Comparison of ENCODE assay signal across 30 cellular contexts in the genomic region with DNA sequence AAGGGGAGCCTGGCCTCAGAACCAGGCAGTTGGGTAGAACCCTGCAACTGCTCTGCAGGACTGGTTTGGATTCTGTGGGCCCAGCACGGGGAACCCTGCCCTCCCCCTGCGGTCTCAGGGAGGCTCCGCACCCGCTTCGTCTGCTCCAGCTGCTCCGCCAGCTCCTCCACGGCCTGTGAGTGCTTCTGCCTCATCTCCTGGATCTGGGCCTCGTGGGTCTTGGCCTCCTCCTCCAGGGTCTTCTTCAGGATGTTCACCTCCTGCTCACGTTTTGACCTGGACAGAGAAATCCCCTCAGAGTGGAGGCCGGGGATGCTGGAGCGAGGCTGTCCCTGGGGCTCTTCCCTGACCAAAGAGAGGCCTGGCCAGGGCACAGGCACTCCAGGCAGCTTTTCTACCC. TPM values are rescaled to one million over a fixed set of nuclear protein-coding genes. Genes with fewer than 3 reads are reported as not detected.
DNase-seq lines count a peak whose midpoint lies in the region; FAIRE-seq and TF ChIP-seq lines count a peak whose summit lies in the region.
"Had no signal": no experiment of that assay in that cellular context is flagged by ENCODE, and none has a peak within 500 bp of the region (broad histone marks: within the 10 kb centered on the region; RNA-seq: fewer than 3 reads in every experiment).

No MANE protein-coding gene starts in this region.

- H3K27me3 ChIP-seq in CD4-positive, alpha-beta memory T cell (ENCODE audit: insufficient read depth, low read length) = no peaks in the 10 kb centered on the region
- H3K27me3 ChIP-seq in endothelial cell of umbilical vein (ENCODE audit: control insufficient read depth in 2 of 2, insufficient read depth in 2 of 2, low read length in 2 of 2) = no peaks in the 10 kb centered on the region
- no peaks in the 10 kb centered on the region for H3K27me3 ChIP-seq in sigmoid colon
- H3K27me3 ChIP-seq: colonic mucosa had no signal

- in situ Hi-C loops in G401 (cut with HindIII; ENCODE audit: low sequenced_read_pairs) = no loop called here

- H3K27me3 Mint-ChIP-seq in activated naive CD4-positive, alpha-beta T cell treated with anti-CD3 and anti-CD28 coated beads, Interleukin-2, amount 10 ng/mL, durations not matched to agents 7 days and 5 days = no peaks in the 10 kb centered on the region
- H3K27me3 Mint-ChIP-seq in CD4-positive, alpha-beta memory T cell = no peaks in the 10 kb centered on the region
- H3K27me3 Mint-ChIP-seq: naive thymus-derived CD8-positive, alpha-beta T cell had no signal

- H3K36me3 Mint-ChIP-seq in activated naive CD4-positive, alpha-beta T cell treated with anti-CD3 and anti-CD28 coated beads, Interleukin-2, amount 10 ng/mL, durations not matched to agents 7 days and 5 days = peaks cover 73% of the 10 kb centered on the region
- peaks cover 70 to 82% of the 10 kb centered on the region in 2 donors for H3K36me3 Mint-ChIP-seq in CD4-positive, alpha-beta memory T cell

- no TSS peak for BruUV-seq in endothelial cell of umbilical vein (replicated peaks; lab: Mats Ljungman, UMichigan)
- BruUV-seq in OCI-LY7 (replicated peaks; lab: Mats Ljungman, UMichigan) = no TSS peak

- peaks cover 41% of the 10 kb centered on the region for H3K4me1 Mint-ChIP-seq in activated naive CD4-positive, alpha-beta T cell treated with anti-CD3 and anti-CD28 coated beads, Interleukin-2, amount 10 ng/mL, durations not matched to agents 7 days and 5 days
- H3K4me1 Mint-ChIP-seq in CD4-positive, alpha-beta memory T cell = peaks cover 20 to 57% (median 38%) of the 10 kb centered on the region in 4 donors
- H3K4me1 Mint-ChIP-seq: mesothelial cell of epicardium had no signal

- H2AFZ ChIP-seq in endothelial cell of umbilical vein (ENCODE audit: low read depth, low read length) (no peak overlapping the region), OCI-LY7 (ENCODE audit: low read length) (no peak overlapping the region)
- H2AFZ ChIP-seq: GM23248 had no signal

- TF ChIP-seq CTCF in endothelial cell of umbilical vein (IDR thresholded peaks at IDR 0.05; ENCODE audit: extremely low read depth in 1 of 2, insufficient read depth in 1 of 2, low read depth in 1 of 2, low read length in 2 of 2) (no peak), sigmoid colon (IDR thresholded peaks at IDR 0.05) (no peak), OCI-LY7 (conservative IDR thresholded peaks at IDR 0.05; ENCODE audit: low read length) (no peak)

- dilution Hi-C loops in endothelial cell of umbilical vein (cut with MboI; ENCODE audit: extremely low pct_ligation_motif_present, low sequenced_read_pairs) = no loop called here

- no peak overlapping the region for H3K9ac ChIP-seq in endothelial cell of umbilical vein (replicated peaks; ENCODE audit: extremely low read depth, insufficient read depth, low read length)
- H3K9ac ChIP-seq: GM23248 had no signal

- H4K20me1 ChIP-seq in endothelial cell of umbilical vein (replicated peaks; ENCODE audit: control insufficient read depth, extremely low read depth, insufficient read depth, low read length) = no peaks in the 10 kb centered on the region
- H4K20me1 ChIP-seq in OCI-LY7 (ENCODE audit: insufficient read depth, low read length) = no peaks in the 10 kb centered on the region

- TF ChIP-seq POLR2A in endothelial cell of umbilical vein (IDR thresholded peaks at IDR 0.05; ENCODE audit: low read depth, low read length) = no peak
- no peak for TF ChIP-seq POLR2A in sigmoid colon (IDR thresholded peaks at IDR 0.05)

- no peaks in the 10 kb centered on the region for H3K9me2 ChIP-seq in OCI-LY7 (ENCODE audit: insufficient read depth, low read length)

- 93 to 95% methylated on average over 11 of the region's 11 CpGs for WGBS in sigmoid colon, 2 donors

- H3K9me3 ChIP-seq in CD4-positive, alpha-beta memory T cell (ENCODE audit: control insufficient read depth in 1 of 2, low read length in 2 of 2) = no peaks in the 10 kb centered on the region
- no peaks in the 10 kb centered on the region for H3K9me3 ChIP-seq in endothelial cell of umbilical vein (replicated peaks; ENCODE audit: control insufficient read depth, insufficient read depth, low read length)
- no peaks in the 10 kb centered on the region for H3K9me3 ChIP-seq in sigmoid colon
- H3K9me3 ChIP-seq in OCI-LY7 (ENCODE audit: low read length) = no peaks in the 10 kb centered on the region
- H3K9me3 ChIP-seq: A549, colonic mucosa had no signal

- no peak overlapping the region for H3K4me3 Mint-ChIP-seq in activated naive CD4-positive, alpha-beta T cell treated with anti-CD3 and anti-CD28 coated beads, Interleukin-2, amount 10 ng/mL, durations not matched to agents 7 days and 5 days
- no peak overlapping the region for H3K4me3 Mint-ChIP-seq in CD4-positive, alpha-beta memory T cell
- H3K4me3 Mint-ChIP-seq: activated naive CD4-positive, alpha-beta T cell treated with anti-CD3 and anti-CD28 coated beads for 36 hours; mesothelial cell of epicardium had no signal

- no peak for TF ChIP-seq EP300 in sigmoid colon (IDR thresholded peaks at IDR 0.05)

- H3K36me3 ChIP-seq in CD4-positive, alpha-beta memory T cell (ENCODE audit: insufficient read depth, low read length) = peaks cover 82% of the 10 kb centered on the region
- H3K36me3 ChIP-seq in endothelial cell of umbilical vein (ENCODE audit: control insufficient read depth in 2 of 2, extremely low read depth in 1 of 2, insufficient read depth in 2 of 2, low read length in 2 of 2) (peaks cover 70 to 81% of the 10 kb centered on the region in 2 experiments), sigmoid colon (peaks cover 80 to 87% (median 83%) of the 10 kb centered on the region in 4 donors), OCI-LY7 (ENCODE audit: insufficient read depth, low read length) (peaks cover 86% of the 10 kb centered on the region)

- H3K9me1 ChIP-seq in endothelial cell of umbilical vein (replicated peaks; ENCODE audit: control insufficient read depth, extremely low read depth, insufficient read depth, low read length) = no peaks in the 10 kb centered on the region

- H3K4me2 ChIP-seq in endothelial cell of umbilical vein (ENCODE audit: insufficient read depth, low read length) (no peak overlapping the region), OCI-LY7 (ENCODE audit: low read length) (no peak overlapping the region)
- H3K4me2 ChIP-seq: A549 had no signal

- no peak overlapping the region for H3K27ac ChIP-seq in CD4-positive, alpha-beta memory T cell (ENCODE audit: low read depth, low read length)
- H3K27ac ChIP-seq in endothelial cell of umbilical vein (ENCODE audit: insufficient read depth, low read depth, low read length) (no peak overlapping the region), sigmoid colon (peak overlapping the region; percentile 46 to 100 (median 76)), OCI-LY7 (ENCODE audit: low read depth, low read length, poor library complexity, severe bottlenecking) (no peak overlapping the region)
- H3K27ac ChIP-seq: A549, colonic mucosa, GM23248, WERI-Rb-1 had no signal

- peaks cover 40% of the 10 kb centered on the region for H3K4me1 ChIP-seq in CD4-positive, alpha-beta memory T cell (ENCODE audit: insufficient read depth, low read length)
- H3K4me1 ChIP-seq in endothelial cell of umbilical vein (ENCODE audit: control insufficient read depth, extremely low read depth, insufficient read depth, low read length) (no peaks in the 10 kb centered on the region), sigmoid colon (peaks cover 0 to 15% (median 4%) of the 10 kb centered on the region in 4 donors), OCI-LY7 (ENCODE audit: insufficient read depth, low read length, poor library complexity, severe bottlenecking) (no peaks in the 10 kb centered on the region)
- H3K4me1 ChIP-seq: A549, colonic mucosa had no signal

- no peak for DNase-seq in activated naive CD4-positive, alpha-beta T cell treated with anti-CD3 and anti-CD28 coated beads, Interleukin-2, amount 10 ng/mL, durations not matched to agents 7 days and 5 days
- DNase-seq in activated naive CD4-positive, alpha-beta T cell treated with Interleukin-2 at 50 U/mL for 16 hours = no peak
- DNase-seq in CD4-positive, alpha-beta memory T cell = no peak
- DNase-seq in endothelial cell of umbilical vein (ENCODE audit: low read depth, low spot score) (no peak), sigmoid colon (no peak), OCI-LY7 (ENCODE audit: low spot score) (no peak), G401 (ENCODE audit: low spot score) (no peak), AG20443 (ENCODE audit: low spot score) (no peak)
- DNase-seq: activated CD4-positive, alpha-beta T cell treated with anti-CD3 and anti-CD28 coated beads for 4 hours; activated naive CD4-positive, alpha-beta T cell treated with anti-CD3 and anti-CD28 coated beads for 36 hours; activated T-cell treated with anti-CD3 and anti-CD28 coated beads, Interleukin-2, amount 50 U/mL, for 1 hour; colonic mucosa; DMS 273 treated with DMSO at 0.1 percent for 48 hours; effector CD8-positive, alpha-beta T cell; EL; erythroblast; GM23248; IMR-90; naive thymus-derived CD8-positive, alpha-beta T cell; NCI-H146; NCI-H2107; NCI-H82; stimulated activated naive CD4-positive, alpha-beta T cell treated with Interleukin-2 at 50 U/mL for 16 hours; WERI-Rb-1 had no signal

- CTCF ChIA-PET in activated naive CD4-positive, alpha-beta T cell treated with anti-CD3 and anti-CD28 coated beads, Interleukin-2, amount 10 ng/mL, durations not matched to agents 7 days and 5 days (lab: Charles Lee) = interaction anchor here (1.0 to 2.4 kb wide), 3 partner anchors 9 to 176 kb away, joined by 3 to 14 read pairs (median 5); no protein-coding TSS in a partner anchor
- CTCF ChIA-PET in CD4-positive, alpha-beta memory T cell (lab: Charles Lee; ENCODE audit: partially characterized antibody) = interaction anchor here (11.4 kb wide), 1 partner anchor 175 kb away, joined by 204 read pairs; no protein-coding TSS in a partner anchor
- CTCF ChIA-PET in endothelial cell of umbilical vein (lab: Charles Lee) (interaction anchor here (1.1 kb wide), 1 partner anchor 192 kb away, joined by 3 read pairs; no protein-coding TSS in a partner anchor), OCI-LY7 (lab: Charles Lee; ENCODE audit: unreplicated experiment) (no interaction called here)

- no peak for FAIRE-seq in endothelial cell of umbilical vein (lab: Jason Lieb, UNC)
- FAIRE-seq: A549, bronchial epithelial cell, GM18507, islet of Langerhans had no signal

- POLR2A ChIA-PET in CD4-positive, alpha-beta memory T cell (lab: Charles Lee; ENCODE audit: partially characterized antibody) = interaction anchor here (1.1 to 9.8 kb wide), 4 partner anchors 23 to 85 kb away, joined by 3 to 59 read pairs (median 6); no protein-coding TSS in a partner anchor
- POLR2A ChIA-PET in endothelial cell of umbilical vein (lab: Charles Lee) (no interaction called here), OCI-LY7 (lab: Charles Lee) (no interaction called here)

- H3K4me3 ChIP-seq in CD4-positive, alpha-beta memory T cell (ENCODE audit: low read length in 2 of 2) = no peak overlapping the region
- H3K4me3 ChIP-seq in endothelial cell of umbilical vein (replicated peaks in 1 of 3; ENCODE audit: insufficient read depth in 1 of 3, low read depth in 1 of 3, low read length in 3 of 3) (no peak overlapping the region), sigmoid colon (no peak overlapping the region), OCI-LY7 (ENCODE audit: low read depth, low read length, poor library complexity, severe bottlenecking) (no peak overlapping the region)
- H3K4me3 ChIP-seq: A549, colonic mucosa, GM23248 had no signal

- no peaks in the 10 kb centered on the region for H3K9me3 Mint-ChIP-seq in activated naive CD4-positive, alpha-beta T cell treated with anti-CD3 and anti-CD28 coated beads, Interleukin-2, amount 10 ng/mL, durations not matched to agents 7 days and 5 days
- peaks cover 0 to 11% (median 0%) of the 10 kb centered on the region in 8 donors for H3K9me3 Mint-ChIP-seq in CD4-positive, alpha-beta memory T cell
- H3K9me3 Mint-ChIP-seq: CD8-positive, alpha-beta memory T cell had no signal

- H3K27ac Mint-ChIP-seq in activated naive CD4-positive, alpha-beta T cell treated with anti-CD3 and anti-CD28 coated beads, Interleukin-2, amount 10 ng/mL, durations not matched to agents 7 days and 5 days = peak overlapping the region; percentile 26
- H3K27ac Mint-ChIP-seq in CD4-positive, alpha-beta memory T cell = peak overlapping the region in 4 of 7 donors; percentile 48 to 90 (median 72)
- H3K27ac Mint-ChIP-seq: mesothelial cell of epicardium had no signal

- intact Hi-C loops in CD4-positive, alpha-beta memory T cell (cut with micrococcal nuclease) = no loop called here
- intact Hi-C loops in endothelial cell of umbilical vein (cut with micrococcal nuclease) = no loop called here
- intact Hi-C loops in sigmoid colon (cut with DNase I) = no loop called here
- intact Hi-C loops in OCI-LY7 (cut with micrococcal nuclease; ENCODE audit: unreplicated experiment) = no loop called here

- H3K79me2 ChIP-seq in endothelial cell of umbilical vein (ENCODE audit: control insufficient read depth, insufficient read depth, low read length) = peaks cover 44% of the 10 kb centered on the region
- no peaks in the 10 kb centered on the region for H3K79me2 ChIP-seq in OCI-LY7 (ENCODE audit: insufficient read depth, low read depth, low read length)

RNA-seq across cellular contexts. Expression of gene APOL1, which starts 41.9 kb away (rescaled TPM):
- total RNA-seq in CD4-positive, alpha-beta memory T cell = 10 to 100 TPM; 27.5 to 31.2 TPM
- polyA plus RNA-seq in CD4-positive, alpha-beta memory T cell = 10 to 100 TPM in 1 of 2 donors, 1 to 10 TPM in 1; 6.3 to 24.9 TPM
- total RNA-seq in endothelial cell of umbilical vein = 9.3 and 14.1 TPM in 2 replicates
- polyA plus RNA-seq in endothelial cell of umbilical vein = 6.8 and 8.2 TPM in 2 replicates
- polyA plus RNA-seq in endothelial cell of umbilical vein (2011; cell fraction: cytosol; rRNA removed) = 9.1 and 9.8 TPM in 2 replicates
- polyA plus RNA-seq in endothelial cell of umbilical vein (2011; cell fraction: nucleus; rRNA removed) = 7.6 and 9.2 TPM in 2 replicates
- polyA plus RNA-seq in endothelial cell of umbilical vein (2012) = 9.8 and 11.8 TPM in 2 replicates
- polyA minus RNA-seq in endothelial cell of umbilical vein = 13.5 and 14.4 TPM in 2 replicates
- polyA minus RNA-seq in endothelial cell of umbilical vein (2011; cell fraction: cytosol; rRNA and poly(A)+ RNA removed) = 1.2 TPM
- 1.9 and 3.5 TPM in 2 replicates for polyA minus RNA-seq in endothelial cell of umbilical vein (2011; cell fraction: nucleus; rRNA and poly(A)+ RNA removed)
- 10 to 100 TPM; 15.0 to 36.0 (median 20.3) TPM for total RNA-seq in sigmoid colon
- polyA plus RNA-seq in sigmoid colon = 10 to 100 TPM in 2 of 3 donors, 1 to 10 TPM in 1; 6.6 to 64.0 (median 11.3) TPM
- total RNA-seq in OCI-LY7 (2014; rRNA removed; shearing (Covaris generic)) = 0.47 and 0.64 TPM in 2 replicates
- total RNA-seq in OCI-LY7 (2022) = 0.42 and 0.65 TPM in 2 replicates
- not detected in 2 replicates for total RNA-seq in G401 (2014; rRNA removed; shearing (Covaris generic))

RNA-seq across cellular contexts. Expression of gene APOL2, which starts 55.5 kb away (rescaled TPM):
- total RNA-seq in CD4-positive, alpha-beta memory T cell = 100 to 1,000 TPM in 1 of 2 experiments, 10 to 100 TPM in 1; 96.4 to 103 TPM
- polyA plus RNA-seq in CD4-positive, alpha-beta memory T cell = 10 to 100 TPM; 24.4 to 27.0 TPM
- total RNA-seq in endothelial cell of umbilical vein (37.6 and 41.9 TPM in 2 replicates), sigmoid colon (10 to 100 TPM; 26.8 to 59.5 (median 29.4) TPM), OCI-LY7 (2022) (9.1 and 12.4 TPM in 2 replicates)
- polyA plus RNA-seq in endothelial cell of umbilical vein (16.9 and 17.8 TPM in 2 replicates), sigmoid colon (10 to 100 TPM; 18.6 to 45.1 (median 24.3) TPM)
- polyA plus RNA-seq in endothelial cell of umbilical vein (2011; cell fraction: cytosol; rRNA removed) = 24.9 and 26.1 TPM in 2 replicates
- polyA plus RNA-seq in endothelial cell of umbilical vein (2011; cell fraction: nucleus; rRNA removed) = 29.1 and 32.5 TPM in 2 replicates
- 28.6 and 34.8 TPM in 2 replicates for polyA plus RNA-seq in endothelial cell of umbilical vein (2012)
- 40.7 and 43.4 TPM in 2 replicates for polyA minus RNA-seq in endothelial cell of umbilical vein
- polyA minus RNA-seq in endothelial cell of umbilical vein (2011; cell fraction: cytosol; rRNA and poly(A)+ RNA removed) = 9.3 TPM
- 11.7 and 14.2 TPM in 2 replicates for polyA minus RNA-seq in endothelial cell of umbilical vein (2011; cell fraction: nucleus; rRNA and poly(A)+ RNA removed)
- total RNA-seq in OCI-LY7 (2014; rRNA removed; shearing (Covaris generic)) = 11.8 and 14.9 TPM in 2 replicates
- 22.8 and 33.5 TPM in 2 replicates for total RNA-seq in G401 (2014; rRNA removed; shearing (Covaris generic))

Comparison
In these comparisons a context has a peak if more than half of its experiments do, and no peak if none do; other contexts are left out.
1. H3K27ac ChIP-seq: peak in sigmoid colon (4 of 4); none in CD4-positive, alpha-beta memory T cell (single experiment), endothelial cell of umbilical vein (single experiment) and OCI-LY7 (single experiment).